Comparison of ENCODE assay signal across 21 cellular contexts in genomic region chr10:96637709-96638108, GRCh38.
"Had no signal": no experiment of that assay in that cellular context is flagged by ENCODE, and none has a peak within 500 bp of the region (broad histone marks: within the 10 kb centered on the region; RNA-seq: fewer than 3 reads in every experiment).

No MANE protein-coding gene starts in this region.

- H3K36me3 ChIP-seq: left ventricle myocardium inferior, suprapubic skin, thyroid gland had no signal

- H3K4me1 ChIP-seq: psoas muscle had no signal

- H3K9me3 ChIP-seq: heart left ventricle, left ventricle myocardium inferior, neutrophil, psoas muscle, suprapubic skin, thyroid gland had no signal

- H3K27me3 Mint-ChIP-seq: type B pancreatic cell had no signal

- ATAC-seq: esophagus mucosa; heart left ventricle; naive thymus-derived CD8-positive, alpha-beta T cell; psoas muscle; sciatic nerve; stimulated activated naive CD8-positive, alpha-beta T cell treated with anti-CD3 and anti-CD28 coated beads, Interleukin-15, Interleukin-2, amounts not matched to agents 100 U/mL and 50 U/mL, for 24 hours had no signal

- H3K36me3 Mint-ChIP-seq: naive thymus-derived CD8-positive, alpha-beta T cell; type B pancreatic cell had no signal

- H3K9me3 Mint-ChIP-seq: naive thymus-derived CD8-positive, alpha-beta T cell; type B pancreatic cell had no signal

- H3K27ac ChIP-seq: coronary artery, heart left ventricle, left ventricle myocardium inferior, neutrophil, psoas muscle, suprapubic skin had no signal

- H3K4me3 Mint-ChIP-seq: naive thymus-derived CD8-positive, alpha-beta T cell; type B pancreatic cell had no signal

- DNase-seq: effector memory CD4-positive, alpha-beta T cell; heart left ventricle; hypothalamus; kidney glomerular epithelial cell; left ventricle myocardium inferior; mesenchymal stem cell; midbrain; naive thymus-derived CD8-positive, alpha-beta T cell; psoas muscle; retina; stimulated activated CD4-positive, alpha-beta T cell treated with anti-CD3 and anti-CD28 coated beads, Interleukin-2, amount 100 ng/mL, for 24 hours; stimulated activated CD4-positive, alpha-beta T cell treated with anti-CD3 and anti-CD28 coated beads, Interleukin-4, amount 100 ng/mL, for 4 hours; stimulated activated naive CD8-positive, alpha-beta T cell treated with anti-CD3 and anti-CD28 coated beads, Interleukin-15, Interleukin-2, amounts not matched to agents 100 U/mL and 50 U/mL, for 24 hours; thyroid gland had no signal

- H3K4me3 ChIP-seq: coronary artery, heart left ventricle, left ventricle myocardium inferior, lung, psoas muscle, suprapubic skin, thyroid gland had no signal

- H3K27ac Mint-ChIP-seq: naive thymus-derived CD8-positive, alpha-beta T cell; type B pancreatic cell had no signal

- H3K27me3 ChIP-seq: heart left ventricle, neutrophil, suprapubic skin, thyroid gland had no signal
